Comparison of ENCODE assay signal across 1 cellular context in the genomic region with DNA sequence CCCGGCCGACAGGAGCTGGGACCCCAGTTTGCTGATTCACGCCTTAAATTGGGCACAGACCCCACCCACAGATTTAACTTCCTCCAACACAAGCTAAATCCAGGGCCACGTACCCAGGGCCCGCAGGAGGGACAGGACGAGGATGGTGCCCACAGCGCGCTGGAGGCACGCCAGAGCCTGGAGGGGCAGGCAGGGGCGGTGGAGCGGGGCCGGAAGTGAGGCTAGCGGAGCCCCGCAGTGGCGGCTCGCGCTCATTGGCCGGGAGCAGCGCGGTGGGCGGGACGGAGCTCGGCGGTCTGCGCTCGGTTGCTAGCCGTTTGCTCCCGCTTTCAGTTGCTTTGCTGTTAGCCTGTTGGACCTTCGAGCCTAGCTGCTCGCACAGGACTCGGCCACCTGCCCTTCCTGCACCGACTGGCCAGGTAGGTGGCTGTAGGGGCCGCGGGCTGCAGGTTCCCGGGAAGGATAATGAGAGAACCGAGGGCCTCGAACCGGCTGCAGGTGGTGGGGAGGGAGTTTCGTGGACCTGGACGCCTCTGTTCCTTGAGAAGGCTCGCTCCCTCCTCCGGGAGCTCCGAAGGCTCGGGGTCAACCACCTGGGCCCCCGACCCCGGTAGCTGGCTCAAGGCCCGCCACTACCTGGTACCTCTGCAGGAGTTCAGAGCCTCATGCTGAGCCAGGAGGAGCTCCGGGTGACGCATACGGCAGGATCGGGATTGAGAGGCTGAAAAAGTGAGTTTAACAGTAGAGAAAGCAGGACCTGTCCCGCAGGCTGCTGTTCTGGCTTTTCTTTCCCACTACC.
TF ChIP-seq lines count a peak whose summit lies in the region.

A gene (plus strand): TSS at position 332 of the 799 bp plus-strand sequence. CDS start 8,212 bp downstream, outside the sequence.

TF ChIP-seq in A549, 52 proteins besides CTCF, POLR2A, EP300 and RAD21 (continued from another document):
- TF ChIP-seq, protein P1, sequence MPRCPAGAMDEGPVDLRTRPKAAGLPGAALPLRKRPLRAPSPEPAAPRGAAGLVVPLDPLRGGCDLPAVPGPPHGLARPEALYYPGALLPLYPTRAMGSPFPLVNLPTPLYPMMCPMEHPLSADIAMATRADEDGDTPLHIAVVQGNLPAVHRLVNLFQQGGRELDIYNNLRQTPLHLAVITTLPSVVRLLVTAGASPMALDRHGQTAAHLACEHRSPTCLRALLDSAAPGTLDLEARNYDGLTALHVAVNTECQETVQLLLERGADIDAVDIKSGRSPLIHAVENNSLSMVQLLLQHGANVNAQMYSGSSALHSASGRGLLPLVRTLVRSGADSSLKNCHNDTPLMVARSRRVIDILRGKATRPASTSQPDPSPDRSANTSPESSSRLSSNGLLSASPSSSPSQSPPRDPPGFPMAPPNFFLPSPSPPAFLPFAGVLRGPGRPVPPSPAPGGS (IDR thresholded peaks at IDR 0.05): 0 out of 3 replicates have a peak, but pooled peaks have one; percentile 51
- TF ChIP-seq HEYL (CRISPR knock-in tag; IDR thresholded peaks at IDR 0.05) (no peak), ESRRA (IDR thresholded peaks at IDR 0.05; ENCODE audit: borderline replicate concordance, low read length) (no peak), ZNF302 (CRISPR knock-in tag; IDR thresholded peaks at IDR 0.05) (no peak)
- TF ChIP-seq, protein P2, sequence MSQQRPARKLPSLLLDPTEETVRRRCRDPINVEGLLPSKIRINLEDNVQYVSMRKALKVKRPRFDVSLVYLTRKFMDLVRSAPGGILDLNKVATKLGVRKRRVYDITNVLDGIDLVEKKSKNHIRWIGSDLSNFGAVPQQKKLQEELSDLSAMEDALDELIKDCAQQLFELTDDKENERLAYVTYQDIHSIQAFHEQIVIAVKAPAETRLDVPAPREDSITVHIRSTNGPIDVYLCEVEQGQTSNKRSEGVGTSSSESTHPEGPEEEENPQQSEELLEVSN (IDR thresholded peaks at IDR 0.05; ENCODE audit: borderline replicate concordance, low read depth): peak; percentile 62; the same call in 1 of the 2 replicates
- TF ChIP-seq, protein P3, sequence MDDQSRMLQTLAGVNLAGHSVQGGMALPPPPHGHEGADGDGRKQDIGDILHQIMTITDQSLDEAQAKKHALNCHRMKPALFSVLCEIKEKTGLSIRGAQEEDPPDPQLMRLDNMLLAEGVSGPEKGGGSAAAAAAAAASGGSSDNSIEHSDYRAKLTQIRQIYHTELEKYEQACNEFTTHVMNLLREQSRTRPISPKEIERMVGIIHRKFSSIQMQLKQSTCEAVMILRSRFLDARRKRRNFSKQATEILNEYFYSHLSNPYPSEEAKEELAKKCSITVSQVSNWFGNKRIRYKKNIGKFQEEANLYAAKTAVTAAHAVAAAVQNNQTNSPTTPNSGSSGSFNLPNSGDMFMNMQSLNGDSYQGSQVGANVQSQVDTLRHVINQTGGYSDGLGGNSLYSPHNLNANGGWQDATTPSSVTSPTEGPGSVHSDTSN (IDR thresholded peaks at IDR 0.05): no peak
